ENCODE assay signal across 8 cellular contexts in genomic region chr5:50958852-50959457, GRCh38.
DNase-seq lines count a peak whose midpoint lies in the region; ATAC-seq and TF ChIP-seq lines count a peak whose summit lies in the region.

No MANE protein-coding gene starts in this region.

- no peaks in the 10 kb centered on the region for H3K9me3 Mint-ChIP-seq in activated CD4-positive, alpha-beta T cell treated with anti-CD3 and anti-CD28 coated beads, Interleukin-2, amount 10 ng/mL, durations not matched to agents 24 days and 14 days
- H3K9me3 Mint-ChIP-seq in natural killer cell treated with Interleukin-12 subunit alpha and Interleukin-12 subunit beta and Interleukin-15 and Interleukin-18, amount 100 ng/mL, for 72 hours: no peaks in the 10 kb centered on the region

- H3K36me3 ChIP-seq in OCI-LY3 (replicated peaks; ENCODE audit: low read depth, low read length): no peaks in the 10 kb centered on the region
- no peaks in the 10 kb centered on the region for H3K36me3 ChIP-seq in esophagus muscularis mucosa
- H3K36me3 ChIP-seq in psoas muscle (ENCODE audit: insufficient read depth in 1 of 2, low read depth in 1 of 2): no peaks in the 10 kb centered on the region

- H3K9ac ChIP-seq in OCI-LY3 (ENCODE audit: low read length): no peak overlapping the region

- H3K9me3 ChIP-seq in OCI-LY3 (ENCODE audit: insufficient read depth, low read length) (no peaks in the 10 kb centered on the region), esophagus muscularis mucosa (no peaks in the 10 kb centered on the region), psoas muscle (no peaks in the 10 kb centered on the region)

- 39% methylated on average over 5 of the region's 5 CpGs for WGBS in esophagus muscularis mucosa
- 29 to 35% (median 30%) methylated on average over 5 of the region's 5 CpGs for WGBS in psoas muscle, 3 donors

- H4K20me1 ChIP-seq in OCI-LY3 (ENCODE audit: insufficient read depth, low read length): no peaks in the 10 kb centered on the region

- no peaks in the 10 kb centered on the region for H3K27me3 ChIP-seq in OCI-LY3 (ENCODE audit: low read depth, low read length)
- H3K27me3 ChIP-seq in esophagus muscularis mucosa: peaks cover 0 to 88% (median 16%) of the 10 kb centered on the region in 4 donors
- H3K27me3 ChIP-seq in psoas muscle (ENCODE audit: insufficient read depth in 3 of 3, low read length in 2 of 3): peaks cover 0 to 23% (median 3%) of the 10 kb centered on the region in 3 donors

- intact Hi-C loops in activated CD4-positive, alpha-beta T cell treated with anti-CD3 and anti-CD28 coated beads, Interleukin-2, amount 10 ng/mL, durations not matched to agents 24 days and 14 days (cut with micrococcal nuclease): no loop called here
- intact Hi-C loops in esophagus muscularis mucosa (cut with DNase I): no loop called here
- intact Hi-C loops in psoas muscle (cut with DNase I): loop anchor here in 1 of 2 donors (10.0 kb wide), 1 partner anchor 1396 kb away; no protein-coding TSS in a partner anchor

- H3K4me2 ChIP-seq in OCI-LY3 (ENCODE audit: low read length): 0 out of 2 replicates have a peak overlapping the region, but pooled peaks have one; percentile 7

- peaks cover 21% of the 10 kb centered on the region for H3K27me3 Mint-ChIP-seq in activated CD4-positive, alpha-beta T cell treated with anti-CD3 and anti-CD28 coated beads, Interleukin-2, amount 10 ng/mL, durations not matched to agents 24 days and 14 days
- peaks cover 19 to 50% of the 10 kb centered on the region in 2 donors for H3K27me3 Mint-ChIP-seq in natural killer cell treated with Interleukin-12 subunit alpha and Interleukin-12 subunit beta and Interleukin-15 and Interleukin-18, amount 100 ng/mL, for 72 hours

- TF ChIP-seq CTCF in OCI-LY3 (IDR thresholded peaks at IDR 0.05; ENCODE audit: low read depth, low read length) (peak; percentile 64), esophagus muscularis mucosa (IDR thresholded peaks at IDR 0.05) (peak in 2 of 3 experiments; percentile 50 to 55), psoas muscle (IDR thresholded peaks at IDR 0.05) (peak; percentile 45)

- no peak overlapping the region for H2AFZ ChIP-seq in OCI-LY3 (ENCODE audit: low read depth, low read length)

- H3K4me1 ChIP-seq in OCI-LY3 (ENCODE audit: low read length) (no peaks in the 10 kb centered on the region), esophagus muscularis mucosa (peaks cover 10 to 14% (median 12%) of the 10 kb centered on the region in 4 donors), psoas muscle (no peaks in the 10 kb centered on the region)

- H3K4me3 Mint-ChIP-seq in activated CD4-positive, alpha-beta T cell treated with anti-CD3 and anti-CD28 coated beads, Interleukin-2, amount 10 ng/mL, durations not matched to agents 24 days and 14 days: no peak overlapping the region
- no peak overlapping the region for H3K4me3 Mint-ChIP-seq in natural killer cell treated with Interleukin-12 subunit alpha and Interleukin-12 subunit beta and Interleukin-15 and Interleukin-18, amount 100 ng/mL, for 72 hours

- peak; percentile 69 for DNase-seq in activated CD4-positive, alpha-beta T cell treated with anti-CD3 and anti-CD28 coated beads, Interleukin-2, amount 10 ng/mL, durations not matched to agents 24 days and 14 days
- no peak for DNase-seq in activated CD4-positive, alpha-beta T cell treated with anti-CD3 and anti-CD28 coated beads for 48 hours
- DNase-seq in esophagus muscularis mucosa (ENCODE audit: extremely low spot score): no peak
- no peak for DNase-seq in psoas muscle
- DNase-seq in natural killer cell treated with Interleukin-12 subunit alpha and Interleukin-12 subunit beta and Interleukin-15 and Interleukin-18, amount 100 ng/mL, for 72 hours (ENCODE audit: low spot score): no peak

- TF ChIP-seq POLR2A in esophagus muscularis mucosa (IDR thresholded peaks at IDR 0.05; ENCODE audit: low read depth): no peak

- no peak overlapping the region for H3K27ac Mint-ChIP-seq in activated CD4-positive, alpha-beta T cell treated with anti-CD3 and anti-CD28 coated beads, Interleukin-2, amount 10 ng/mL, durations not matched to agents 24 days and 14 days
- H3K27ac Mint-ChIP-seq in natural killer cell treated with Interleukin-12 subunit alpha and Interleukin-12 subunit beta and Interleukin-15 and Interleukin-18, amount 100 ng/mL, for 72 hours: no peak overlapping the region

- H3K4me1 Mint-ChIP-seq in activated CD4-positive, alpha-beta T cell treated with anti-CD3 and anti-CD28 coated beads, Interleukin-2, amount 10 ng/mL, durations not matched to agents 24 days and 14 days: peaks cover 6% of the 10 kb centered on the region
- peaks cover 9 to 10% of the 10 kb centered on the region in 2 donors for H3K4me1 Mint-ChIP-seq in natural killer cell treated with Interleukin-12 subunit alpha and Interleukin-12 subunit beta and Interleukin-15 and Interleukin-18, amount 100 ng/mL, for 72 hours (ENCODE audit: low read depth in 2 of 2)

- H3K4me3 ChIP-seq in OCI-LY3 (ENCODE audit: low read length) (no peak overlapping the region), esophagus muscularis mucosa (no peak overlapping the region), psoas muscle (no peak overlapping the region)

- TF ChIP-seq EP300 in esophagus muscularis mucosa (IDR thresholded peaks at IDR 0.05): no peak

- no peaks in the 10 kb centered on the region for H3K36me3 Mint-ChIP-seq in activated CD4-positive, alpha-beta T cell treated with anti-CD3 and anti-CD28 coated beads, Interleukin-2, amount 10 ng/mL, durations not matched to agents 24 days and 14 days (ENCODE audit: low read depth)
- no peaks in the 10 kb centered on the region for H3K36me3 Mint-ChIP-seq in natural killer cell treated with Interleukin-12 subunit alpha and Interleukin-12 subunit beta and Interleukin-15 and Interleukin-18, amount 100 ng/mL, for 72 hours

- no peak overlapping the region for H3K27ac ChIP-seq in OCI-LY3 (ENCODE audit: low read length)
- H3K27ac ChIP-seq in esophagus muscularis mucosa (replicated peaks in 1 of 4): no peak overlapping the region
- no peak overlapping the region for H3K27ac ChIP-seq in psoas muscle

- ATAC-seq in HG03378 (IDR thresholded peaks at IDR 0.05; ENCODE audit: unreplicated experiment) (peak; percentile 49), psoas muscle (no peak), HG03025 (IDR thresholded peaks at IDR 0.05; ENCODE audit: low FRiP score, unreplicated experiment) (no peak)
- no peak for ATAC-seq in natural killer cell treated with Interleukin-12 subunit alpha and Interleukin-12 subunit beta and Interleukin-15 and Interleukin-18, amount 100 ng/mL, for 72 hours

- no peaks in the 10 kb centered on the region for H3K79me2 ChIP-seq in OCI-LY3 (ENCODE audit: low read length)
